ENCODE assay signal across 15 cellular contexts in the genomic region with DNA sequence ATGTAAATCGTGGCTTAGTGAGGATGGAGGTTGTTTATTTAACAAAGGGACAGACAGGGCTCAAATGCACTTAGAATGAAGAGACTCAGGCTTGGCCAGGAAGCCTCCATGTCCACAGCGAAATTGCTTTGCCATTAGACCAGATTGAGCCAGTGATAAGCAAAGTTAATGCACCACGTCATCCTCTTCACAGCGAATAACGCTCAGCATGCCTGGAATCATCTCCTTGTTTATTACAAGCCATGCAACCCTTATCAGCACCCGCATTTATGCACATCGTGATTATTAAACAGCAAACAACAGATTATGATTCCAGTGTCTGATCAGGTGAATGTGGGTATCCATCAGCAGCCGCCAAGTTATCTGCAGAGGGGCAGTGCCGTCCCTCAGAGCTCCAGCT.
"Had no signal": no experiment of that assay in that cellular context is flagged by ENCODE, and none has a peak within 500 bp of the region (broad histone marks: within the 10 kb centered on the region; RNA-seq: fewer than 3 reads in every experiment).

No MANE protein-coding gene starts in this region.

- H3K27ac Mint-ChIP-seq: activated naive CD8-positive, alpha-beta T cell; activated T-helper 1 cell treated with anti-CD3 and anti-CD28 coated beads, Interleukin-12 subunit alpha, Interleukin-12 subunit beta, Interleukin-2, Interleukin-4 antibody, amounts not matched to agents 30 ng/mL and 10 ng/mL and 1 ng/mL, durations not matched to agents 14 hours and 24 hours and 36 hours; effector memory CD8-positive, alpha-beta T cell; naive B cell; stimulated activated effector memory CD8-positive, alpha-beta T cell treated with anti-CD3 and anti-CD28 coated beads, Interleukin-12 subunit alpha, Interleukin-12 subunit beta, amount 100 ng/mL, for 72 hours had no signal

- H3K4me3 Mint-ChIP-seq: activated naive CD8-positive, alpha-beta T cell; activated T-helper 1 cell treated with anti-CD3 and anti-CD28 coated beads, Interleukin-12 subunit alpha, Interleukin-12 subunit beta, Interleukin-2, Interleukin-4 antibody, amounts not matched to agents 30 ng/mL and 10 ng/mL and 1 ng/mL, durations not matched to agents 14 hours and 24 hours and 36 hours; effector memory CD8-positive, alpha-beta T cell; naive B cell; neural crest cell; stimulated activated effector memory CD8-positive, alpha-beta T cell treated with anti-CD3 and anti-CD28 coated beads, Interleukin-12 subunit alpha, Interleukin-12 subunit beta, amount 100 ng/mL, for 72 hours had no signal

- H3K27me3 Mint-ChIP-seq: activated naive CD8-positive, alpha-beta T cell; effector memory CD8-positive, alpha-beta T cell; naive B cell had no signal

- ATAC-seq: effector memory CD8-positive, alpha-beta T cell; left colon; sciatic nerve; stimulated activated effector memory CD8-positive, alpha-beta T cell treated with anti-CD3 and anti-CD28 coated beads, Interleukin-12 subunit alpha, Interleukin-12 subunit beta, amount 100 ng/mL, for 72 hours had no signal

- H3K4me3 ChIP-seq: ovary, stomach, vagina had no signal

- H3K36me3 Mint-ChIP-seq: activated naive CD8-positive, alpha-beta T cell; naive B cell; stimulated activated effector memory CD8-positive, alpha-beta T cell treated with anti-CD3 and anti-CD28 coated beads, Interleukin-12 subunit alpha, Interleukin-12 subunit beta, amount 100 ng/mL, for 72 hours had no signal

- H3K36me3 ChIP-seq: ovary, stomach, vagina, WERI-Rb-1 had no signal

- H3K4me1 Mint-ChIP-seq: naive B cell; stimulated activated effector memory CD8-positive, alpha-beta T cell treated with anti-CD3 and anti-CD28 coated beads, Interleukin-12 subunit alpha, Interleukin-12 subunit beta, amount 100 ng/mL, for 72 hours had no signal

- H3K9me3 ChIP-seq: ovary, vagina had no signal

- H3K27ac ChIP-seq: ovary, stomach, vagina had no signal

- H3K4me1 ChIP-seq: stomach, vagina had no signal

- H3K27me3 ChIP-seq: ovary, vagina had no signal

- DNase-seq: activated CD4-positive, alpha-beta T cell treated with anti-CD3 and anti-CD28 coated beads, Interleukin-2, amount 50 U/mL, for 4 hours; dermis blood vessel endothelial cell; effector memory CD8-positive, alpha-beta T cell; left colon; naive B cell; ovary; stimulated activated CD4-positive, alpha-beta T cell treated with anti-CD3 and anti-CD28 coated beads, Interleukin-4, amount 100 ng/mL, for 24 hours; stomach; WERI-Rb-1 had no signal
